28 cellular contexts compared by ENCODE assay signal in the genomic region with DNA sequence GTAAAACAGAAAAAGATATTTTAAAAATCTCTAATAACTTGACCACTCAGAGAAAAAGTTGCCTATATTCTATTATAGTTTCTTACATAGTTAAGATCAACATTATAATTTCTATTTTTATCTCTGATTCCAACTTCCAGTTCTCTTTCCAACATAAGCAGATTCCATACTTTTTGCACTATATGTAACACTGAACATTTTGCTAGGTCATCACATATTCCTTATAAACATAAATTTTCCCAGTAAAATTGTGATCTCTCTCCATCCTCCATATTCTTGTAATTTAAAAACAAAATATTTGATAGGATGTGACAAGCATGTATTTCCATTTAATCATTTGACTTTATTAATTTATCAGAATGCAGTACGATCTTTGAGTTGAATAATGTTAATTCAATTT.
"Had no signal": no experiment of that assay in that cellular context is flagged by ENCODE, and none has a peak within 500 bp of the region (broad histone marks: within the 10 kb centered on the region; RNA-seq: fewer than 3 reads in every experiment).

No MANE protein-coding gene starts in this region.

- ATAC-seq: naive thymus-derived CD4-positive, alpha-beta T cell; natural killer cell; psoas muscle; right cardiac atrium; sciatic nerve; stimulated activated naive B cell treated with anti-CD40 and anti-IgM and Interleukin-4, amounts not matched to agents 10 μg/mL and 1 μg/mL and 100 μg/mL, for 72 hours; upper lobe of right lung had no signal

- H3K79me2 ChIP-seq: parathyroid adenoma had no signal

- H3K9me3 ChIP-seq: ovary, psoas muscle, suprapubic skin, testis, transverse colon, vagina had no signal

- H3K9ac ChIP-seq: neural progenitor cell, parathyroid adenoma had no signal

- H3K4me3 ChIP-seq: neural progenitor cell, ovary, psoas muscle, skin epidermis, smooth muscle cell, spleen, stomach, suprapubic skin, testis, tibial artery, transverse colon, upper lobe of right lung, vagina had no signal

- DNase-seq: naive thymus-derived CD4-positive, alpha-beta T cell; natural killer cell; occipital lobe; ovary; posterior cingulate gyrus; psoas muscle; right cardiac atrium; spleen; stimulated activated CD4-positive, alpha-beta T cell treated with anti-CD3 and anti-CD28 coated beads, Interleukin-12 subunit alpha, Interleukin-12 subunit beta, amount 100 ng/mL, for 4 hours; stimulated activated CD4-positive, alpha-beta T cell treated with anti-CD3 and anti-CD28 coated beads, Interleukin-1b, Interleukin-23, amount 100 ng/mL, for 48 hours; stimulated activated CD4-positive, alpha-beta T cell treated with anti-CD3 and anti-CD28 coated beads, Interleukin-4, amount 100 ng/mL, for 1 hour; stimulated activated CD4-positive, alpha-beta T cell treated with anti-CD3 and anti-CD28 coated beads, Interleukin-4, amount 100 ng/mL, for 4 hours; stimulated activated CD8-positive, alpha-beta memory T cell treated with anti-CD3 and anti-CD28 coated beads, Interleukin-4, amount 100 ng/mL, for 48 hours; stimulated activated naive B cell treated with anti-CD40 and anti-IgM and Interleukin-4, amounts not matched to agents 10 μg/mL and 1 μg/mL and 100 μg/mL, for 72 hours; stimulated activated naive CD4-positive, alpha-beta T cell treated with Interleukin-2 at 50 U/mL for 16 hours; stomach; testis; tibial artery; transverse colon; upper lobe of right lung had no signal

- H2AFZ ChIP-seq: neural progenitor cell, parathyroid adenoma had no signal

- H3K4me1 ChIP-seq: neural progenitor cell, parathyroid adenoma, psoas muscle, spleen, stomach, suprapubic skin, testis, tibial artery, upper lobe of right lung, vagina had no signal

- H3K36me3 ChIP-seq: neural progenitor cell, ovary, spleen, stomach, suprapubic skin, tibial artery, transverse colon, upper lobe of right lung, vagina had no signal

- H3K4me2 ChIP-seq: neural progenitor cell, smooth muscle cell had no signal

- H3K27me3 ChIP-seq: neural progenitor cell, ovary, spleen, stomach, suprapubic skin, testis, tibial artery, transverse colon, upper lobe of right lung, vagina had no signal

- H3K27ac ChIP-seq: neural progenitor cell, ovary, parathyroid adenoma, psoas muscle, skin epidermis, spleen, stomach, suprapubic skin, testis, tibial artery, transverse colon, upper lobe of right lung, vagina had no signal

- FAIRE-seq: urothelium cell line had no signal
